ENCODE assay signal across 40 cellular contexts in genomic region chr13:89937420-89937819, GRCh38.
"Had no signal": no experiment of that assay in that cellular context is flagged by ENCODE, and none has a peak within 500 bp of the region (broad histone marks: within the 10 kb centered on the region; RNA-seq: fewer than 3 reads in every experiment).

No MANE protein-coding gene starts in this region.

- DNase-seq: activated effector memory CD4-positive, alpha-beta T cell treated with anti-CD3 and anti-CD28 coated beads, Interleukin-2, amount 50 U/mL, for 16 hours; activated effector memory CD4-positive, alpha-beta T cell treated with Interleukin-2 at 50 U/mL for 16 hours; activated gamma-delta T cell; activated gamma-delta T cell treated with Interleukin-2 at 50 U/mL for 16 hours; activated naive CD4-positive, alpha-beta T cell; activated naive CD4-positive, alpha-beta T cell treated with anti-CD3 and anti-CD28 coated beads for 36 hours; activated naive CD4-positive, alpha-beta T cell treated with anti-CD3 and anti-CD28 coated beads, Interleukin-2, amount 10 ng/mL, durations not matched to agents 7 days and 5 days; activated naive CD4-positive, alpha-beta T cell treated with anti-CD3 and anti-CD28 coated beads, Interleukin-2, amount 50 U/mL, for 16 hours; activated naive CD4-positive, alpha-beta T cell treated with Interleukin-2 at 50 U/mL for 16 hours; activated naive CD8-positive, alpha-beta T cell treated with anti-CD3 and anti-CD28 coated beads for 36 hours; activated naive CD8-positive, alpha-beta T cell treated with anti-CD3 and anti-CD28 coated beads, Interleukin-2, amount 10 ng/mL, durations not matched to agents 7 days and 5 days; activated naive CD8-positive, alpha-beta T cell treated with anti-CD3 and anti-CD28 coated beads, Interleukin-2, amount 50 U/mL, for 24 hours; activated T-cell treated with anti-CD3 and anti-CD28 coated beads, Interleukin-2, amount 50 U/mL, for 1 hour; activated T-cell treated with anti-CD3 and anti-CD28 coated beads, Interleukin-2, amount 50 U/mL, for 24 hours; activated T-cell treated with anti-CD3 and anti-CD28 coated beads, Interleukin-2, amount 50 U/mL, for 4 hours; activated T-cell treated with anti-CD3 and anti-CD28 coated beads, Interleukin-2, amount 50 U/mL, for 48 hours; activated T-cell treated with anti-CD3 and anti-CD28 coated beads, Interleukin-2, amount 50 U/mL, for 72 hours; adrenal gland; amniotic stem cell; amygdala; anterior cingulate cortex; aorta; body of pancreas; brain microvascular endothelial cell; caudate nucleus; central memory CD4-positive, alpha-beta T cell; cerebellar nuclear complex had no signal

- H3K27me3 ChIP-seq: adrenal gland, ascending aorta, body of pancreas, brain microvascular endothelial cell, breast epithelium, cardiac muscle cell had no signal

- H3K36me3 ChIP-seq: adrenal gland, ascending aorta, brain microvascular endothelial cell, breast epithelium, cardiac muscle cell had no signal

- H3K27ac Mint-ChIP-seq: activated naive CD4-positive, alpha-beta T cell treated with anti-CD3 and anti-CD28 coated beads for 36 hours; activated naive CD4-positive, alpha-beta T cell treated with anti-CD3 and anti-CD28 coated beads, Interleukin-2, amount 10 ng/mL, durations not matched to agents 7 days and 5 days; activated naive CD4-positive, alpha-beta T cell treated with anti-CD3 and anti-CD28 coated beads, Interleukin-2, amount 50 U/mL, for 24 hours; activated naive CD4-positive, alpha-beta T cell treated with anti-CD3 and anti-CD28 coated beads, Interleukin-2, amount 50 U/mL, for 72 hours; activated naive CD8-positive, alpha-beta T cell; activated naive CD8-positive, alpha-beta T cell treated with anti-CD3 and anti-CD28 coated beads for 36 hours; activated naive CD8-positive, alpha-beta T cell treated with anti-CD3 and anti-CD28 coated beads, Interleukin-2, amount 10 ng/mL, durations not matched to agents 7 days and 5 days; activated naive CD8-positive, alpha-beta T cell treated with anti-CD3 and anti-CD28 coated beads, Interleukin-2, amount 50 U/mL, for 24 hours; activated T-cell treated with anti-CD3 and anti-CD28 coated beads, Interleukin-2, amount 50 U/mL, for 24 hours; activated T-cell treated with anti-CD3 and anti-CD28 coated beads, Interleukin-2, amount 50 U/mL, for 72 hours; activated T-helper 1 cell treated with anti-CD3 and anti-CD28 coated beads, Interleukin-12 subunit alpha, Interleukin-12 subunit beta, Interleukin-2, Interleukin-4 antibody, amounts not matched to agents 30 ng/mL and 10 ng/mL and 1 ng/mL, durations not matched to agents 14 hours and 24 hours and 36 hours; activated T-helper 17 cell treated with anti-CD3 and anti-CD28 coated beads, Interleukin-2, amount 50 U/mL, for 72 hours; activated T-helper 2 cell treated with anti-CD3 and anti-CD28 coated beads, Interferon-gamma antibody, Interleukin-2, Interleukin-4, amounts not matched to agents 10 μg/mL and 5 μg/mL and 100 μg/mL, durations not matched to agents 14 hours and 24 hours and 36 hours; brain had no signal

- ATAC-seq: activated naive CD4-positive, alpha-beta T cell treated with anti-CD3 and anti-CD28 coated beads, Interleukin-2, amount 50 U/mL, for 72 hours; activated naive CD8-positive, alpha-beta T cell treated with anti-CD3 and anti-CD28 coated beads, Interleukin-2, amount 50 U/mL, for 24 hours; activated T-cell treated with anti-CD3 and anti-CD28 coated beads, Interleukin-2, amount 50 U/mL, for 4 hours; activated T-cell treated with anti-CD3 and anti-CD28 coated beads, Interleukin-2, amount 50 U/mL, for 72 hours; activated T-helper 17 cell treated with anti-CD3 and anti-CD28 coated beads, Interleukin-2, amount 50 U/mL, for 72 hours; body of pancreas had no signal

- H3K4me3 Mint-ChIP-seq: activated naive CD4-positive, alpha-beta T cell treated with anti-CD3 and anti-CD28 coated beads for 36 hours; activated naive CD4-positive, alpha-beta T cell treated with anti-CD3 and anti-CD28 coated beads, Interleukin-2, amount 10 ng/mL, durations not matched to agents 7 days and 5 days; activated naive CD4-positive, alpha-beta T cell treated with anti-CD3 and anti-CD28 coated beads, Interleukin-2, amount 50 U/mL, for 24 hours; activated naive CD8-positive, alpha-beta T cell; activated naive CD8-positive, alpha-beta T cell treated with anti-CD3 and anti-CD28 coated beads for 36 hours; activated naive CD8-positive, alpha-beta T cell treated with anti-CD3 and anti-CD28 coated beads, Interleukin-2, amount 10 ng/mL, durations not matched to agents 7 days and 5 days; activated naive CD8-positive, alpha-beta T cell treated with anti-CD3 and anti-CD28 coated beads, Interleukin-2, amount 50 U/mL, for 24 hours; activated T-cell treated with anti-CD3 and anti-CD28 coated beads, Interleukin-2, amount 50 U/mL, for 24 hours; activated T-cell treated with anti-CD3 and anti-CD28 coated beads, Interleukin-2, amount 50 U/mL, for 4 hours; activated T-cell treated with anti-CD3 and anti-CD28 coated beads, Interleukin-2, amount 50 U/mL, for 72 hours; activated T-helper 1 cell treated with anti-CD3 and anti-CD28 coated beads, Interleukin-12 subunit alpha, Interleukin-12 subunit beta, Interleukin-2, Interleukin-4 antibody, amounts not matched to agents 30 ng/mL and 10 ng/mL and 1 ng/mL, durations not matched to agents 14 hours and 24 hours and 36 hours; activated T-helper 17 cell treated with anti-CD3 and anti-CD28 coated beads, Interleukin-2, amount 50 U/mL, for 72 hours; brain; central memory CD8-positive, alpha-beta T cell had no signal

- FAIRE-seq: astrocyte, bronchial epithelial cell had no signal

- H3K4me1 ChIP-seq: adrenal gland, ascending aorta, body of pancreas, breast epithelium had no signal

- H3K27me3 Mint-ChIP-seq: activated naive CD4-positive, alpha-beta T cell treated with anti-CD3 and anti-CD28 coated beads, Interleukin-2, amount 10 ng/mL, durations not matched to agents 7 days and 5 days; activated naive CD4-positive, alpha-beta T cell treated with anti-CD3 and anti-CD28 coated beads, Interleukin-2, amount 50 U/mL, for 24 hours; activated naive CD8-positive, alpha-beta T cell; activated naive CD8-positive, alpha-beta T cell treated with anti-CD3 and anti-CD28 coated beads for 36 hours; activated naive CD8-positive, alpha-beta T cell treated with anti-CD3 and anti-CD28 coated beads, Interleukin-2, amount 10 ng/mL, durations not matched to agents 7 days and 5 days; activated naive CD8-positive, alpha-beta T cell treated with anti-CD3 and anti-CD28 coated beads, Interleukin-2, amount 50 U/mL, for 24 hours; activated T-cell treated with anti-CD3 and anti-CD28 coated beads, Interleukin-2, amount 50 U/mL, for 24 hours; activated T-helper 17 cell treated with anti-CD3 and anti-CD28 coated beads, Interleukin-2, amount 50 U/mL, for 72 hours; brain; central memory CD8-positive, alpha-beta T cell had no signal

- H3K27ac ChIP-seq: adrenal gland, ascending aorta, body of pancreas, brain microvascular endothelial cell, breast epithelium, cardiac muscle cell had no signal

- H3K4me3 ChIP-seq: adrenal gland, ascending aorta, body of pancreas, breast epithelium, cardiac muscle cell had no signal

- H3K36me3 Mint-ChIP-seq: activated naive CD4-positive, alpha-beta T cell treated with anti-CD3 and anti-CD28 coated beads, Interleukin-2, amount 10 ng/mL, durations not matched to agents 7 days and 5 days; activated naive CD4-positive, alpha-beta T cell treated with anti-CD3 and anti-CD28 coated beads, Interleukin-2, amount 50 U/mL, for 24 hours; activated naive CD4-positive, alpha-beta T cell treated with anti-CD3 and anti-CD28 coated beads, Interleukin-2, amount 50 U/mL, for 72 hours; activated naive CD8-positive, alpha-beta T cell; activated naive CD8-positive, alpha-beta T cell treated with anti-CD3 and anti-CD28 coated beads for 36 hours; activated naive CD8-positive, alpha-beta T cell treated with anti-CD3 and anti-CD28 coated beads, Interleukin-2, amount 10 ng/mL, durations not matched to agents 7 days and 5 days; brain had no signal

- H3K9me3 ChIP-seq: adrenal gland, ascending aorta, body of pancreas, breast epithelium had no signal

- H3K4me1 Mint-ChIP-seq: activated naive CD4-positive, alpha-beta T cell treated with anti-CD3 and anti-CD28 coated beads, Interleukin-2, amount 10 ng/mL, durations not matched to agents 7 days and 5 days; activated naive CD4-positive, alpha-beta T cell treated with anti-CD3 and anti-CD28 coated beads, Interleukin-2, amount 50 U/mL, for 24 hours; activated naive CD8-positive, alpha-beta T cell treated with anti-CD3 and anti-CD28 coated beads for 36 hours; activated naive CD8-positive, alpha-beta T cell treated with anti-CD3 and anti-CD28 coated beads, Interleukin-2, amount 10 ng/mL, durations not matched to agents 7 days and 5 days; activated naive CD8-positive, alpha-beta T cell treated with anti-CD3 and anti-CD28 coated beads, Interleukin-2, amount 50 U/mL, for 24 hours; activated T-helper 17 cell treated with anti-CD3 and anti-CD28 coated beads, Interleukin-2, amount 50 U/mL, for 72 hours; brain; central memory CD8-positive, alpha-beta T cell had no signal

- H3K9me3 Mint-ChIP-seq: brain had no signal
